In the genomic region with DNA sequence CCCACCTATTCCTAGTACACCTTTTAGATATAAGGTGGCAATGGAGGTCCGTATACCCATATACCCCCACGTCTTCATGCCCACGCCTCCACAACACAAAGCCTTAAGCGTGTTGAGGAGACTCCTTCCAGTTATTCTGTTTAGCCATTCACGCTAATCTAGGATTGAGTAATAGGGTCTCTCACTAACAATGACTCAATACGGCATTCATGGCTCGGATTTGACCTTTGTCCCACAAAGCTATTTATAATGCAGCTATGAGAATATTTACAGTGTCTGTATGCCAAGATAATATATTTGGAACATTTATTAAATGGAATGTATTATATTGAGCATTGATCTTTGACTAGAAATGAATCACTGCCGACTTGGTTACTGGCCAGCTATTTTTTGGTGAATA, we compare ENCODE assay signal across 13 cellular contexts.
"Had no signal": no experiment of that assay in that cellular context is flagged by ENCODE, and none has a peak within 500 bp of the region (broad histone marks: within the 10 kb centered on the region; RNA-seq: fewer than 3 reads in every experiment).

No MANE protein-coding gene starts in this region.

- H3K36me3 Mint-ChIP-seq: activated naive CD4-positive, alpha-beta T cell treated with anti-CD3 and anti-CD28 coated beads, Interleukin-2, amount 10 ng/mL, durations not matched to agents 7 days and 5 days; naive thymus-derived CD4-positive, alpha-beta T cell; WTC11 had no signal

- H3K4me3 Mint-ChIP-seq: activated CD4-positive, alpha-beta T cell treated with anti-CD3 and anti-CD28 coated beads, Interleukin-2, amount 10 ng/mL, durations not matched to agents 7 days and 5 days; activated naive CD4-positive, alpha-beta T cell treated with anti-CD3 and anti-CD28 coated beads, Interleukin-2, amount 10 ng/mL, durations not matched to agents 7 days and 5 days; naive thymus-derived CD4-positive, alpha-beta T cell; stimulated activated naive CD8-positive, alpha-beta T cell treated with anti-CD3 and anti-CD28 coated beads, Interleukin-15, Interleukin-2, amounts not matched to agents 100 ng/mL and 50 ng/mL, for 24 hours; T-helper 1 cell treated with Interleukin-12 subunit alpha and Interleukin-12 subunit beta and Interleukin-4 antibody, amounts not matched to agents 30 μg/mL and 1 μg/mL, for 36 hours; WTC11 had no signal

- DNase-seq: activated CD4-positive, alpha-beta T cell treated with anti-CD3 and anti-CD28 coated beads, Interleukin-2, amount 10 ng/mL, durations not matched to agents 7 days and 5 days; activated naive CD4-positive, alpha-beta T cell treated with anti-CD3 and anti-CD28 coated beads, Interleukin-2, amount 10 ng/mL, durations not matched to agents 7 days and 5 days; activated T-cell treated with anti-CD3 and anti-CD28 coated beads for 4 hours; effector memory CD4-positive, alpha-beta T cell; hippocampal formation; lower lobe of right lung; midbrain; naive thymus-derived CD4-positive, alpha-beta T cell; stimulated activated CD4-positive, alpha-beta T cell treated with anti-CD3 and anti-CD28 coated beads, Interleukin-2, amount 100 ng/mL, for 48 hours had no signal

- H3K9me3 Mint-ChIP-seq: activated CD4-positive, alpha-beta T cell treated with anti-CD3 and anti-CD28 coated beads, Interleukin-2, amount 10 ng/mL, durations not matched to agents 7 days and 5 days; activated naive CD4-positive, alpha-beta T cell treated with anti-CD3 and anti-CD28 coated beads, Interleukin-2, amount 10 ng/mL, durations not matched to agents 7 days and 5 days; activated T-helper 2 cell treated with anti-CD3 and anti-CD28 coated beads, Interferon-gamma antibody, Interleukin-2, Interleukin-4, amounts not matched to agents 10 μg/mL and 5 μg/mL and 100 μg/mL, durations not matched to agents 14 hours and 24 hours and 36 hours; stimulated activated naive CD8-positive, alpha-beta T cell treated with anti-CD3 and anti-CD28 coated beads, Interleukin-15, Interleukin-2, amounts not matched to agents 100 ng/mL and 50 ng/mL, for 24 hours; T-helper 1 cell treated with Interleukin-12 subunit alpha and Interleukin-12 subunit beta and Interleukin-4 antibody, amounts not matched to agents 30 μg/mL and 1 μg/mL, for 36 hours; WTC11 had no signal

- H3K4me1 ChIP-seq: lower lobe of right lung had no signal

- H3K9me3 ChIP-seq: lower lobe of right lung had no signal

- H3K27me3 Mint-ChIP-seq: activated CD4-positive, alpha-beta T cell treated with anti-CD3 and anti-CD28 coated beads, Interleukin-2, amount 10 ng/mL, durations not matched to agents 7 days and 5 days; activated naive CD4-positive, alpha-beta T cell treated with anti-CD3 and anti-CD28 coated beads, Interleukin-2, amount 10 ng/mL, durations not matched to agents 7 days and 5 days; stimulated activated naive CD8-positive, alpha-beta T cell treated with anti-CD3 and anti-CD28 coated beads, Interleukin-15, Interleukin-2, amounts not matched to agents 100 ng/mL and 50 ng/mL, for 24 hours had no signal

- H3K36me3 ChIP-seq: lower lobe of right lung had no signal

- H3K27ac Mint-ChIP-seq: activated CD4-positive, alpha-beta T cell treated with anti-CD3 and anti-CD28 coated beads, Interleukin-2, amount 10 ng/mL, durations not matched to agents 7 days and 5 days; activated naive CD4-positive, alpha-beta T cell treated with anti-CD3 and anti-CD28 coated beads, Interleukin-2, amount 10 ng/mL, durations not matched to agents 7 days and 5 days; activated T-helper 2 cell treated with anti-CD3 and anti-CD28 coated beads, Interferon-gamma antibody, Interleukin-2, Interleukin-4, amounts not matched to agents 10 μg/mL and 5 μg/mL and 100 μg/mL, durations not matched to agents 14 hours and 24 hours and 36 hours; naive thymus-derived CD4-positive, alpha-beta T cell; stimulated activated naive CD8-positive, alpha-beta T cell treated with anti-CD3 and anti-CD28 coated beads, Interleukin-15, Interleukin-2, amounts not matched to agents 100 ng/mL and 50 ng/mL, for 24 hours; T-helper 1 cell treated with Interleukin-12 subunit alpha and Interleukin-12 subunit beta and Interleukin-4 antibody, amounts not matched to agents 30 μg/mL and 1 μg/mL, for 36 hours; WTC11 had no signal

- H3K4me1 Mint-ChIP-seq: activated CD4-positive, alpha-beta T cell treated with anti-CD3 and anti-CD28 coated beads, Interleukin-2, amount 10 ng/mL, durations not matched to agents 7 days and 5 days; activated naive CD4-positive, alpha-beta T cell treated with anti-CD3 and anti-CD28 coated beads, Interleukin-2, amount 10 ng/mL, durations not matched to agents 7 days and 5 days; naive thymus-derived CD4-positive, alpha-beta T cell had no signal

- H3K27ac ChIP-seq: lower lobe of right lung had no signal

- H3K4me3 ChIP-seq: lower lobe of right lung had no signal
